ENCODE assay signal across 24 cellular contexts in the genomic region with DNA sequence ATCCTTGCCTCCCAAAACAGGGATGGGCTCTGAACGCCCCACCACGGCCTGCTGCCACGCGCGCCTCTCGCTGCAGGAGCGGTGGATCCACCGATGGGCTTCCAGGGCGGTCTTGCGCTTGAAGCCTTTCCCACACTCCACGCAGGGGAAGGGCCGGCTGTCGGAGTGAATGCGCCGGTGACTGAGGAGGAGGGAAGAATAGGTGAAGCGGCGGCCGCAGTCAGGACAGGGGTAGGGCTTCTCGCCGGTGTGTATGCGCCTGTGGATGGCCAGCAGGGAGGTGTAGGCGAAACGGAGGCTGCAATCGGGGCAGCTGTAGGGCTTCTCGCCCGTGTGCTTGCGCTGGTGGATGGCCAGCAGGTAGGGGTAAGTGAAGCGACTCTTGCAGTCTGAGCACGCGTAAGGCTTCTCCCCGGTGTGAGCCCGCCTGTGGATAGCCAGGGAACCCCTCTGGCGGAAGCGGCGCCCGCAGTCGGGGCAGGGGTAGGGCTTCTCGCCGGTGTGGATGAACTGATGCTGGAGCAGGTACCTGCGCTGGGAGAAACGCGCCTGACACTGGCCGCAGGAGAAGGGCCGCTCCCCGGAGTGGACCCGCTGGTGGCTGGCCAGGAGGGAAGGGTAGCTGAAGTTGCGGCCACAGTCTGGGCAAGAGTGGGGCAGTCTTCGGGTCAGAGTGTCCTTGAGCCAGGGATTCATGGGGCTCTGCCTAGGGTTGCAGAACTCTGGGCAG.
"Had no signal": no experiment of that assay in that cellular context is flagged by ENCODE, and none has a peak within 500 bp of the region (broad histone marks: within the 10 kb centered on the region; RNA-seq: fewer than 3 reads in every experiment).

No MANE protein-coding gene starts in this region.

- H3K36me3 ChIP-seq: colonic mucosa had no signal

- H3K27ac ChIP-seq: ascending aorta, colonic mucosa, left lung, psoas muscle, testis, upper lobe of right lung had no signal

- H3K27ac Mint-ChIP-seq: activated CD4-positive, alpha-beta memory T cell treated with anti-CD3 and anti-CD28 coated beads, Interleukin-2, amount 10 ng/mL, durations not matched to agents 7 days and 5 days; activated CD4-positive, alpha-beta T cell treated with anti-CD3 and anti-CD28 coated beads for 36 hours; activated naive CD4-positive, alpha-beta T cell treated with anti-CD3 and anti-CD28 coated beads, Interleukin-2, amount 50 U/mL, for 24 hours; activated T-helper 2 cell treated with anti-CD3 and anti-CD28 coated beads, Interferon-gamma antibody, Interleukin-2, Interleukin-4, amounts not matched to agents 10 μg/mL and 5 μg/mL and 100 μg/mL, durations not matched to agents 14 hours and 24 hours and 36 hours; mesothelial cell of epicardium; stimulated activated effector memory CD8-positive, alpha-beta T cell treated with anti-CD3 and anti-CD28 coated beads, Interleukin-12 subunit alpha, Interleukin-12 subunit beta, amount 100 ng/mL, for 72 hours; WTC11 had no signal

- DNase-seq: activated CD4-positive, alpha-beta memory T cell treated with anti-CD3 and anti-CD28 coated beads, Interleukin-2, amount 10 ng/mL, durations not matched to agents 7 days and 5 days; activated CD4-positive, alpha-beta T cell treated with anti-CD3 and anti-CD28 coated beads for 36 hours; activated CD8-positive, alpha-beta memory T cell treated with anti-CD3 and anti-CD28 coated beads, Interleukin-2, amount 10 ng/mL, durations not matched to agents 7 days and 5 days; activated T-cell treated with anti-CD3 and anti-CD28 coated beads, Interleukin-2, amount 50 U/mL, for 1 hour; colonic mucosa; erythroblast; foreskin melanocyte; head of caudate nucleus; kidney; psoas muscle; right cardiac atrium; small intestine; stimulated activated CD4-positive, alpha-beta T cell treated with anti-CD3 and anti-CD28 coated beads, Interleukin-15, amount 100 ng/mL, for 24 hours; stimulated activated CD4-positive, alpha-beta T cell treated with anti-CD3 and anti-CD28 coated beads, Interleukin-4, amount 100 ng/mL, for 1 hour; testis; upper lobe of right lung had no signal

- H3K27me3 Mint-ChIP-seq: activated CD4-positive, alpha-beta memory T cell treated with anti-CD3 and anti-CD28 coated beads, Interleukin-2, amount 10 ng/mL, durations not matched to agents 7 days and 5 days; activated CD4-positive, alpha-beta T cell treated with anti-CD3 and anti-CD28 coated beads for 36 hours; activated CD8-positive, alpha-beta memory T cell treated with anti-CD3 and anti-CD28 coated beads, Interleukin-2, amount 10 ng/mL, durations not matched to agents 7 days and 5 days; activated naive CD4-positive, alpha-beta T cell treated with anti-CD3 and anti-CD28 coated beads, Interleukin-2, amount 50 U/mL, for 24 hours; central memory CD8-positive, alpha-beta T cell had no signal

- H3K9me3 Mint-ChIP-seq: activated CD4-positive, alpha-beta memory T cell treated with anti-CD3 and anti-CD28 coated beads, Interleukin-2, amount 10 ng/mL, durations not matched to agents 7 days and 5 days; activated naive CD4-positive, alpha-beta T cell treated with anti-CD3 and anti-CD28 coated beads, Interleukin-2, amount 50 U/mL, for 24 hours; activated T-helper 2 cell treated with anti-CD3 and anti-CD28 coated beads, Interferon-gamma antibody, Interleukin-2, Interleukin-4, amounts not matched to agents 10 μg/mL and 5 μg/mL and 100 μg/mL, durations not matched to agents 14 hours and 24 hours and 36 hours; central memory CD8-positive, alpha-beta T cell; mesothelial cell of epicardium; stimulated activated effector memory CD8-positive, alpha-beta T cell treated with anti-CD3 and anti-CD28 coated beads, Interleukin-12 subunit alpha, Interleukin-12 subunit beta, amount 100 ng/mL, for 72 hours; WTC11 had no signal

- H3K4me3 Mint-ChIP-seq: activated CD8-positive, alpha-beta memory T cell treated with anti-CD3 and anti-CD28 coated beads, Interleukin-2, amount 10 ng/mL, durations not matched to agents 7 days and 5 days; central memory CD8-positive, alpha-beta T cell had no signal

- H3K4me1 ChIP-seq: colonic mucosa had no signal

- ATAC-seq: activated CD4-positive, alpha-beta T cell treated with anti-CD3 and anti-CD28 coated beads for 36 hours; activated CD8-positive, alpha-beta memory T cell treated with anti-CD3 and anti-CD28 coated beads, Interleukin-2, amount 10 ng/mL, durations not matched to agents 7 days and 5 days; left lung; psoas muscle; right cardiac atrium; stimulated activated effector memory CD8-positive, alpha-beta T cell treated with anti-CD3 and anti-CD28 coated beads, Interleukin-12 subunit alpha, Interleukin-12 subunit beta, amount 100 ng/mL, for 72 hours; upper lobe of right lung; WTC11 had no signal

- H3K4me3 ChIP-seq: ascending aorta, colonic mucosa, left lung, psoas muscle, testis, upper lobe of right lung had no signal

- H3K9me3 ChIP-seq: ascending aorta, colonic mucosa, left lung, psoas muscle, testis, upper lobe of right lung had no signal

- H3K27me3 ChIP-seq: ascending aorta, colonic mucosa, left lung, testis, upper lobe of right lung had no signal
